1 cellular context compared by ENCODE assay signal in genomic region chrX:101385795-101386541, GRCh38.
TF ChIP-seq lines count a peak whose summit lies in the region.

Gene BTK, minus strand, starts transcription at chrX:101386191. Its CDS starts 10,907 bp downstream, at chrX:101375284.

TF ChIP-seq in GM12878, 131 proteins besides CTCF, POLR2A, EP300 and RAD21 (continued from another document and continues in another):
- TF ChIP-seq, protein P1, sequence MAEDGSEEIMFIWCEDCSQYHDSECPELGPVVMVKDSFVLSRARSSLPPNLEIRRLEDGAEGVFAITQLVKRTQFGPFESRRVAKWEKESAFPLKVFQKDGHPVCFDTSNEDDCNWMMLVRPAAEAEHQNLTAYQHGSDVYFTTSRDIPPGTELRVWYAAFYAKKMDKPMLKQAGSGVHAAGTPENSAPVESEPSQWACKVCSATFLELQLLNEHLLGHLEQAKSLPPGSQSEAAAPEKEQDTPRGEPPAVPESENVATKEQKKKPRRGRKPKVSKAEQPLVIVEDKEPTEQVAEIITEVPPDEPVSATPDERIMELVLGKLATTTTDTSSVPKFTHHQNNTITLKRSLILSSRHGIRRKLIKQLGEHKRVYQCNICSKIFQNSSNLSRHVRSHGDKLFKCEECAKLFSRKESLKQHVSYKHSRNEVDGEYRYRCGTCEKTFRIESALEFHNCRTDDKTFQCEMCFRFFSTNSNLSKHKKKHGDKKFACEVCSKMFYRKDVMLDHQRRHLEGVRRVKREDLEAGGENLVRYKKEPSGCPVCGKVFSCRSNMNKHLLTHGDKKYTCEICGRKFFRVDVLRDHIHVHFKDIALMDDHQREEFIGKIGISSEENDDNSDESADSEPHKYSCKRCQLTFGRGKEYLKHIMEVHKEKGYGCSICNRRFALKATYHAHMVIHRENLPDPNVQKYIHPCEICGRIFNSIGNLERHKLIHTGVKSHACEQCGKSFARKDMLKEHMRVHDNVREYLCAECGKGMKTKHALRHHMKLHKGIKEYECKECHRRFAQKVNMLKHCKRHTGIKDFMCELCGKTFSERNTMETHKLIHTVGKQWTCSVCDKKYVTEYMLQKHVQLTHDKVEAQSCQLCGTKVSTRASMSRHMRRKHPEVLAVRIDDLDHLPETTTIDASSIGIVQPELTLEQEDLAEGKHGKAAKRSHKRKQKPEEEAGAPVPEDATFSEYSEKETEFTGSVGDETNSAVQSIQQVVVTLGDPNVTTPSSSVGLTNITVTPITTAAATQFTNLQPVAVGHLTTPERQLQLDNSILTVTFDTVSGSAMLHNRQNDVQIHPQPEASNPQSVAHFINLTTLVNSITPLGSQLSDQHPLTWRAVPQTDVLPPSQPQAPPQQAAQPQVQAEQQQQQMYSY (CRISPR knock-in tag; IDR thresholded peaks at IDR 0.05) = no peak
- TF ChIP-seq ZNF592 (IDR thresholded peaks at IDR 0.05) = no peak
- no peak for TF ChIP-seq TBL1XR1 (IDR thresholded peaks at IDR 0.05; ENCODE audit: low read depth, low read length)
- TF ChIP-seq IKZF1 (conservative IDR thresholded peaks at IDR 0.05) = no peak; the same call in 1 of the 2 replicates
- TF ChIP-seq, protein P2, sequence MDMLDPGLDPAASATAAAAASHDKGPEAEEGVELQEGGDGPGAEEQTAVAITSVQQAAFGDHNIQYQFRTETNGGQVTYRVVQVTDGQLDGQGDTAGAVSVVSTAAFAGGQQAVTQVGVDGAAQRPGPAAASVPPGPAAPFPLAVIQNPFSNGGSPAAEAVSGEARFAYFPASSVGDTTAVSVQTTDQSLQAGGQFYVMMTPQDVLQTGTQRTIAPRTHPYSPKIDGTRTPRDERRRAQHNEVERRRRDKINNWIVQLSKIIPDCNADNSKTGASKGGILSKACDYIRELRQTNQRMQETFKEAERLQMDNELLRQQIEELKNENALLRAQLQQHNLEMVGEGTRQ (IDR thresholded peaks at IDR 0.05; ENCODE audit: borderline replicate concordance, low read depth, low read length) = no peak
- no peak for TF ChIP-seq RFX5 (IDR thresholded peaks at IDR 0.05; ENCODE audit: low read depth, low read length)
- no peak for TF ChIP-seq ESRRA (IDR thresholded peaks at IDR 0.05; ENCODE audit: low read length)
- TF ChIP-seq, protein P3, sequence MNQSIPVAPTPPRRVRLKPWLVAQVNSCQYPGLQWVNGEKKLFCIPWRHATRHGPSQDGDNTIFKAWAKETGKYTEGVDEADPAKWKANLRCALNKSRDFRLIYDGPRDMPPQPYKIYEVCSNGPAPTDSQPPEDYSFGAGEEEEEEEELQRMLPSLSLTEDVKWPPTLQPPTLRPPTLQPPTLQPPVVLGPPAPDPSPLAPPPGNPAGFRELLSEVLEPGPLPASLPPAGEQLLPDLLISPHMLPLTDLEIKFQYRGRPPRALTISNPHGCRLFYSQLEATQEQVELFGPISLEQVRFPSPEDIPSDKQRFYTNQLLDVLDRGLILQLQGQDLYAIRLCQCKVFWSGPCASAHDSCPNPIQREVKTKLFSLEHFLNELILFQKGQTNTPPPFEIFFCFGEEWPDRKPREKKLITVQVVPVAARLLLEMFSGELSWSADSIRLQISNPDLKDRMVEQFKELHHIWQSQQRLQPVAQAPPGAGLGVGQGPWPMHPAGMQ (IDR thresholded peaks at IDR 0.05; ENCODE audit: borderline replicate concordance) = no peak
- TF ChIP-seq PML (IDR thresholded peaks at IDR 0.05; ENCODE audit: low read length) = 0 out of 2 replicates have a peak, but pooled peaks have one; percentile 62
- no peak for TF ChIP-seq ZBTB4 (CRISPR knock-in tag; IDR thresholded peaks at IDR 0.05)
- TF ChIP-seq ELK1 (IDR thresholded peaks at IDR 0.05; ENCODE audit: low read depth, low read length) = no peak
- TF ChIP-seq EED (IDR thresholded peaks at IDR 0.05; ENCODE audit: low read depth) = no peak
- TF ChIP-seq ATF2 (IDR thresholded peaks at IDR 0.05; ENCODE audit: low read length) = no peak
- no peak for TF ChIP-seq RAD51 (IDR thresholded peaks at IDR 0.05)
- no peak for TF ChIP-seq IRF3 (IDR thresholded peaks at IDR 0.05)
- no peak for TF ChIP-seq SREBF2 (IDR thresholded peaks at IDR 0.05; ENCODE audit: low read length)
- TF ChIP-seq TAF1 (IDR thresholded peaks at IDR 0.05; ENCODE audit: borderline replicate concordance, low read depth, low read length) = peak; percentile 61
- TF ChIP-seq, protein P4, sequence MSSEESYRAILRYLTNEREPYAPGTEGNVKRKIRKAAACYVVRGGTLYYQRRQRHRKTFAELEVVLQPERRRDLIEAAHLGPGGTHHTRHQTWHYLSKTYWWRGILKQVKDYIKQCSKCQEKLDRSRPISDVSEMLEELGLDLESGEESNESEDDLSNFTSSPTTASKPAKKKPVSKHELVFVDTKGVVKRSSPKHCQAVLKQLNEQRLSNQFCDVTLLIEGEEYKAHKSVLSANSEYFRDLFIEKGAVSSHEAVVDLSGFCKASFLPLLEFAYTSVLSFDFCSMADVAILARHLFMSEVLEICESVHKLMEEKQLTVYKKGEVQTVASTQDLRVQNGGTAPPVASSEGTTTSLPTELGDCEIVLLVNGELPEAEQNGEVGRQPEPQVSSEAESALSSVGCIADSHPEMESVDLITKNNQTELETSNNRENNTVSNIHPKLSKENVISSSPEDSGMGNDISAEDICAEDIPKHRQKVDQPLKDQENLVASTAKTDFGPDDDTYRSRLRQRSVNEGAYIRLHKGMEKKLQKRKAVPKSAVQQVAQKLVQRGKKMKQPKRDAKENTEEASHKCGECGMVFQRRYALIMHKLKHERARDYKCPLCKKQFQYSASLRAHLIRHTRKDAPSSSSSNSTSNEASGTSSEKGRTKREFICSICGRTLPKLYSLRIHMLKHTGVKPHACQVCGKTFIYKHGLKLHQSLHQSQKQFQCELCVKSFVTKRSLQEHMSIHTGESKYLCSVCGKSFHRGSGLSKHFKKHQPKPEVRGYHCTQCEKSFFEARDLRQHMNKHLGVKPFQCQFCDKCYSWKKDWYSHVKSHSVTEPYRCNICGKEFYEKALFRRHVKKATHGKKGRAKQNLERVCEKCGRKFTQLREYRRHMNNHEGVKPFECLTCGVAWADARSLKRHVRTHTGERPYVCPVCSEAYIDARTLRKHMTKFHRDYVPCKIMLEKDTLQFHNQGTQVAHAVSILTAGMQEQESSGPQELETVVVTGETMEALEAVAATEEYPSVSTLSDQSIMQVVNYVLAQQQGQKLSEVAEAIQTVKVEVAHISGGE (CRISPR knock-in tag; IDR thresholded peaks at IDR 0.05) = no peak
- TF ChIP-seq STAT1 (conservative IDR thresholded peaks at IDR 0.05) = peak; percentile 69; the same call in 1 of the 2 replicates
- no peak for TF ChIP-seq USF1 (IDR thresholded peaks at IDR 0.05; ENCODE audit: borderline replicate concordance, extremely low read length, insufficient read depth, low read depth, low read length)
- TF ChIP-seq YBX1 (IDR thresholded peaks at IDR 0.05) = no peak
- no peak for TF ChIP-seq MTA2 (IDR thresholded peaks at IDR 0.05; ENCODE audit: low read depth)
- TF ChIP-seq ZNF274 (IDR thresholded peaks at IDR 0.05; ENCODE audit: insufficient read depth, insufficient read length) = no peak
